ENCODE assay signal across 9 cellular contexts in genomic region chr11:102112654-102112926, GRCh38. TPM values are rescaled to one million over a fixed set of nuclear protein-coding genes. Genes with fewer than 3 reads are reported as not detected.
DNase-seq lines count a peak whose midpoint lies in the region; ATAC-seq and TF ChIP-seq lines count a peak whose summit lies in the region.
"Had no signal": no experiment of that assay in that cellular context is flagged by ENCODE, and none has a peak within 500 bp of the region (broad histone marks: within the 10 kb centered on the region; RNA-seq: fewer than 3 reads in every experiment).

No MANE protein-coding gene starts in this region.

- H3K4me1 ChIP-seq in lung (ENCODE audit: control insufficient read depth in 2 of 2, insufficient read depth in 2 of 2, low read length in 2 of 2) (peaks cover 2 to 14% of the 10 kb centered on the region in 2 donors), suprapubic skin (peaks cover 55% of the 10 kb centered on the region)

- H3K27me3 ChIP-seq in lung (ENCODE audit: control insufficient read depth, insufficient read depth) = no peaks in the 10 kb centered on the region
- H3K27me3 ChIP-seq in suprapubic skin = no peaks in the 10 kb centered on the region

- H3K4me3 ChIP-seq in cardiac fibroblast (replicated peaks in 1 of 2; ENCODE audit: low read depth in 2 of 2, low read length in 2 of 2) (peak overlapping the region; percentile 84 to 95), lung (peak overlapping the region; percentile 32), suprapubic skin (peak overlapping the region; percentile 96)

- H3K9me3 Mint-ChIP-seq in HFFc6 = no peaks in the 10 kb centered on the region
- H3K9me3 Mint-ChIP-seq: activated naive CD4-positive, alpha-beta T cell treated with anti-CD3 and anti-CD28 coated beads for 36 hours had no signal

- H3K4me3 Mint-ChIP-seq in HFFc6 = peak overlapping the region; percentile 97

- TF ChIP-seq CTCF in HFFc6 (IDR thresholded peaks at IDR 0.05) (no peak), cardiac fibroblast (IDR thresholded peaks at IDR 0.05; ENCODE audit: low read depth, low read length) (no peak), lung (IDR thresholded peaks at IDR 0.05; ENCODE audit: control extremely low read depth, extremely low read depth) (no peak), suprapubic skin (IDR thresholded peaks at IDR 0.05) (no peak)

- WGBS in lung, 2 donors = 12 to 13% methylated on average over 3 of the region's 3 CpGs
- 16% methylated on average over 3 of the region's 3 CpGs for WGBS in suprapubic skin

- no peak for ATAC-seq in lung (ENCODE audit: insufficient read depth, low FRiP score)

- H3K27ac ChIP-seq in lung (ENCODE audit: low read depth in 1 of 2, low read length in 1 of 2) (peak overlapping the region; percentile 89 to 99), suprapubic skin (peak overlapping the region; percentile 100)

- H3K9me3 ChIP-seq in lung (ENCODE audit: control insufficient read depth in 2 of 2, insufficient read depth in 1 of 2, low read length in 1 of 2) (no peaks in the 10 kb centered on the region), suprapubic skin (no peaks in the 10 kb centered on the region)

- peak overlapping the region; percentile 98 for H3K27ac Mint-ChIP-seq in HFFc6
- H3K27ac Mint-ChIP-seq: activated naive CD4-positive, alpha-beta T cell treated with anti-CD3 and anti-CD28 coated beads for 36 hours had no signal

- peaks cover 60% of the 10 kb centered on the region for H3K4me1 Mint-ChIP-seq in HFFc6 (ENCODE audit: low read depth)

- TF ChIP-seq POLR2A in suprapubic skin (IDR thresholded peaks at IDR 0.05) = no peak

- H3K36me3 ChIP-seq in lung (ENCODE audit: control insufficient read depth in 2 of 2, insufficient read depth in 2 of 2, low read length in 2 of 2) (no peaks in the 10 kb centered on the region), suprapubic skin (no peaks in the 10 kb centered on the region)

- H3K36me3 Mint-ChIP-seq in HFFc6 (ENCODE audit: low read depth) = peaks cover 43% of the 10 kb centered on the region

- no peak for TF ChIP-seq EP300 in suprapubic skin (IDR thresholded peaks at IDR 0.05)

- no peak for DNase-seq in HFFc6
- no peak for DNase-seq in cardiac fibroblast (ENCODE audit: low read depth in 2 of 2)
- DNase-seq in lung (ENCODE audit: low spot score) = no peak
- DNase-seq in suprapubic skin (ENCODE audit: low spot score in 2 of 2) = no peak
- no peak for DNase-seq in NCI-H2107 (lab: John Stamatoyannopoulos, UW)
- DNase-seq in NK-92 (lab: John Stamatoyannopoulos, UW; ENCODE audit: unreplicated experiment) = no peak
- no peak for DNase-seq in NCI-H526 (lab: John Stamatoyannopoulos, UW)
- no peak for DNase-seq in iPS-NIHi7 (ENCODE audit: extremely low spot score)

- H3K27me3 Mint-ChIP-seq in HFFc6 (ENCODE audit: insufficient read depth) = no peaks in the 10 kb centered on the region

RNA-seq across cellular contexts. Expression of gene YAP1, which starts 2.3 kb away (rescaled TPM):
- total RNA-seq in HFFc6 (2021; fragmentation: NEBNext Ultra II Directional; extraction: Animal tissue kit (Norgen Biotek cat#: 25700)) = 100 to 1,000 TPM; 120 to 159 (median 133) TPM
- 100 to 1,000 TPM; 120 to 257 TPM for total RNA-seq in lung
- 10 to 100 TPM; 29.5 to 41.2 TPM for polyA plus RNA-seq in lung
- total RNA-seq in suprapubic skin = 100 to 1,000 TPM; 226 to 310 (median 252) TPM

Comparison
In these comparisons a context has a peak if more than half of its experiments do, and no peak if none do; other contexts are left out.
1. H3K4me3 ChIP-seq: peak in every context shown above with its lines; median percentile 96 in suprapubic skin; 90 in cardiac fibroblast; 32 in lung.